ENCODE assay signal across 14 cellular contexts in the genomic region with DNA sequence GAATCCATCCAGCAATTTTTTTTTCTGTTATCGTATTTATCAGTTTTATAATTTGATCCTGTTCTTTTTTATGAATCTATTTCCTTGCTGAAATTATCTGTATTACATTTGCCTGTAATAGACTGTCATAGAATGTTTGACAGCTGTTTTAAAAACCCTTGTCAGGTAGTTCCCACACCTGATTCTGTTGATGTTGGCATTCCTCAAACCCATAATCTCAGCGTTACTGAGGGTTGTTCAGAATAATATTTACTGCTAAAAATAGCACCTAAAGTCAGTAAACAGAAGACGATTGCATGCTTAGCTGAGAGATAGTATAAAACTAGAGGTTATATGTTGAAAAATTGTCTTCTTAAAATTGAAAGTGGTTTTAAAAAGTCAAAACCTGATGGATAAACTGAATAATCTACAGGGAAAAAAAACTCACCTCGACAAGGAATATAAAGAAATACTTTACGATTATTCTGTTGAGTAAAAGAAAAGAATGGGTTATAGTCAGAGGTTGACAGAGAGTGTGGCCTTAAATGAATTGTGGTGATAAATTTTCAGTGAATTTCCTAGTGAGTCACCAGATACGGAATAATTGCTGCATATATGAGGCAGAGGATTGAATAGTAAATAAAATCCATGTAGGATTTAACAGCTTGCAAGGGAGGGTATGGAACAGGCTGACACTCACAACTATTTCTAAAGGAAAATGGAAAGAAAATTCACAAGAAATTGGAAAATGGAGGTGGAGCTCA.
DNase-seq lines count a peak whose midpoint lies in the region; ATAC-seq and TF ChIP-seq lines count a peak whose summit lies in the region.
"Had no signal": no experiment of that assay in that cellular context is flagged by ENCODE, and none has a peak within 500 bp of the region (broad histone marks: within the 10 kb centered on the region; RNA-seq: fewer than 3 reads in every experiment).

No MANE protein-coding gene starts in this region.

- H3K4me3 ChIP-seq in osteoblast (ENCODE audit: insufficient read depth, low read length) (no peak overlapping the region), HAP-1 (no peak overlapping the region)
- H3K4me3 ChIP-seq: BLaER1 treated with 17β-estradiol and CSF1 and Interleukin-3, amounts not matched to agents 10 nM and 100 nM had no signal

- ATAC-seq in GM18517 (IDR thresholded peaks at IDR 0.05; ENCODE audit: unreplicated experiment) = no peak

- H2AFZ ChIP-seq in osteoblast (ENCODE audit: low read length) = peak overlapping the region; percentile 39

- H3K4me1 Mint-ChIP-seq in Calu3 (ENCODE audit: low read depth, unreplicated experiment) = peaks cover 48% of the 10 kb centered on the region
- H3K4me1 Mint-ChIP-seq in HFFc6 (ENCODE audit: low read depth) = peaks cover 46% of the 10 kb centered on the region
- H3K4me1 Mint-ChIP-seq: IgD-negative memory B cell had no signal

- H3K9me3 ChIP-seq in osteoblast (ENCODE audit: low read depth, low read length) (no peaks in the 10 kb centered on the region), HAP-1 (no peaks in the 10 kb centered on the region)
- H3K9me3 ChIP-seq: BLaER1 treated with 17β-estradiol and CSF1 and Interleukin-3, amounts not matched to agents 10 nM and 100 nM had no signal

- H3K27me3 ChIP-seq in osteoblast (ENCODE audit: insufficient read depth, low read length) = no peaks in the 10 kb centered on the region
- H3K27me3 ChIP-seq in HAP-1 (ENCODE audit: low read depth) = no peaks in the 10 kb centered on the region
- H3K27me3 ChIP-seq: BLaER1 treated with 17β-estradiol and CSF1 and Interleukin-3, amounts not matched to agents 10 nM and 100 nM had no signal

- no peaks in the 10 kb centered on the region for H3K36me3 Mint-ChIP-seq in Calu3 (ENCODE audit: insufficient read depth, unreplicated experiment)
- H3K36me3 Mint-ChIP-seq in HFFc6 (ENCODE audit: low read depth) = no peaks in the 10 kb centered on the region

- TF ChIP-seq CTCF in Calu3 (IDR thresholded peaks at IDR 0.05; ENCODE audit: unreplicated experiment) (no peak), HFFc6 (IDR thresholded peaks at IDR 0.05) (no peak), osteoblast (IDR thresholded peaks at IDR 0.05; ENCODE audit: extremely low read depth, low read depth, low read length) (no peak)

- BruUV-seq in Calu3 (replicated peaks; lab: Mats Ljungman, UMichigan) = no TSS peak

- H3K79me2 ChIP-seq in osteoblast (ENCODE audit: insufficient read depth, low read length) = no peaks in the 10 kb centered on the region

- in situ Hi-C loops in HAP-1 (cut with MboI; ENCODE audit: low sequenced_read_pairs) = no loop called here

- H3K4me1 ChIP-seq in osteoblast (ENCODE audit: insufficient read depth, low read length) = peaks cover 23% of the 10 kb centered on the region
- no peaks in the 10 kb centered on the region for H3K4me1 ChIP-seq in HAP-1

- intact Hi-C loops in Calu3 (cut with micrococcal nuclease; ENCODE audit: unreplicated experiment) = no loop called here

- H3K27ac Mint-ChIP-seq in Calu3 (ENCODE audit: unreplicated experiment) = peak overlapping the region; percentile 15
- no peak overlapping the region; the same call in 1 of the 2 replicates for H3K27ac Mint-ChIP-seq in HFFc6
- H3K27ac Mint-ChIP-seq: IgD-negative memory B cell had no signal

- CTCF ChIA-PET in Calu3 (lab: Charles Lee) = interaction anchor here (0.7 kb wide), 1 partner anchor 154 kb away, joined by 3 read pairs; no protein-coding TSS in a partner anchor

- no peaks in the 10 kb centered on the region for H3K36me3 ChIP-seq in osteoblast (ENCODE audit: insufficient read depth, low read length)
- H3K36me3 ChIP-seq in HAP-1 (replicated peaks) = no peaks in the 10 kb centered on the region
- H3K36me3 ChIP-seq: BLaER1 treated with 17β-estradiol and CSF1 and Interleukin-3, amounts not matched to agents 10 nM and 100 nM had no signal

- no peak overlapping the region for H3K4me2 ChIP-seq in osteoblast (ENCODE audit: insufficient read depth, low read length)
- H3K4me2 ChIP-seq: BLaER1 treated with 17β-estradiol and CSF1 and Interleukin-3, amounts not matched to agents 10 nM and 100 nM had no signal

- no peaks in the 10 kb centered on the region for H3K9me3 Mint-ChIP-seq in Calu3 (ENCODE audit: low read depth, unreplicated experiment)
- no peaks in the 10 kb centered on the region for H3K9me3 Mint-ChIP-seq in HFFc6
- H3K9me3 Mint-ChIP-seq: IgD-negative memory B cell had no signal

- H3K27me3 Mint-ChIP-seq in Calu3 (ENCODE audit: unreplicated experiment) = no peaks in the 10 kb centered on the region
- peaks cover 3% of the 10 kb centered on the region; the same call in 1 of the 2 replicates for H3K27me3 Mint-ChIP-seq in HFFc6 (ENCODE audit: insufficient read depth)
- H3K27me3 Mint-ChIP-seq: IgD-negative memory B cell had no signal

- peak overlapping the region; percentile 38 for H3K27ac ChIP-seq in osteoblast (ENCODE audit: low read depth, low read length)
- H3K27ac ChIP-seq: BLaER1 treated with 17β-estradiol and CSF1 and Interleukin-3, amounts not matched to agents 10 nM and 100 nM had no signal

- no peaks in the 10 kb centered on the region for H4K20me1 ChIP-seq in osteoblast (ENCODE audit: insufficient read depth, low read length)
- H4K20me1 ChIP-seq: BLaER1 treated with 17β-estradiol and CSF1 and Interleukin-3, amounts not matched to agents 10 nM and 100 nM had no signal

- no peak for DNase-seq in Calu3
- DNase-seq in HFFc6 = peak; percentile 15
- peak; percentile 30 for DNase-seq in amniotic epithelial cell (ENCODE audit: low read depth)
- no peak for DNase-seq in osteoblast (ENCODE audit: insufficient read length, low spot score, missing footprints)
- no peak for DNase-seq in HAP-1 (ENCODE audit: low spot score in 2 of 2)
- no peak for DNase-seq in NOMO-1 (lab: John Stamatoyannopoulos, UW; ENCODE audit: unreplicated experiment in 2 of 2)
- DNase-seq: H7, NCI-H1417 treated with DMSO at 0.1 percent for 48 hours, NCI-H2081, NCI-H524 treated with DMSO at 0.1 percent for 48 hours, OCI-M1 had no signal

- H3K4me3 Mint-ChIP-seq in Calu3 (ENCODE audit: low read depth, unreplicated experiment) (no peak overlapping the region), HFFc6 (no peak overlapping the region)
- H3K4me3 Mint-ChIP-seq: IgD-negative memory B cell had no signal

Comparison
In these comparisons a context has a peak if more than half of its experiments do, and no peak if none do; other contexts are left out.
1. DNase-seq: peak in HFFc6 (single experiment) and amniotic epithelial cell (single experiment); none in Calu3 (single experiment), osteoblast (single experiment), HAP-1 (0 of 2) and NOMO-1 (0 of 2).